Comparison of ENCODE assay signal across 15 cellular contexts in the genomic region with DNA sequence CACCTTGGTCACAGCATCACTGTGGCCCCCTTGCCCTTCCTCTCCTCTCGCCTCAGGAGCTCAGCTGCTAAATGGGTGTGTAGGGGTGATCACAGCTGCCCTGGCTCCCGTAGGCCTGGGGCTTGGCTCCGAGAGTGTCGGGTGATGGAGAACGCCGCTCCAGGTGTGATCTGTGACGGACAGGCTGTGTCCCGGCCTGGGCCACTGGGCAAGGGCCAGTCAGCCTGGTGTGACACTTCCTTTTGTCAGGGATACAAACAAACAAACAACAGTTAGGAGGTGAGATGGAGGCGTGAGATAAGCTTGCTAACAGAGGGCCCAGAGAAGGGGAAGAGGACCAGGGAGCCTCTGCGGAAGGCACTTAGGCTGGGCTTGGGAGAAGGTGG. TPM values are rescaled to one million over a fixed set of nuclear protein-coding genes. Genes with fewer than 3 reads are reported as not detected.
A peak's percentile ranks its signal among the peaks of the same experiment; 100 is the strongest.
DNase-seq lines count a peak whose midpoint lies in the region; ATAC-seq and TF ChIP-seq lines count a peak whose summit lies in the region.
"Had no signal": no experiment of that assay in that cellular context is flagged by ENCODE, and none has a peak within 500 bp of the region (broad histone marks: within the 10 kb centered on the region; RNA-seq: fewer than 3 reads in every experiment).

No MANE protein-coding gene starts in this region.

- H4K91ac ChIP-seq in mesenchymal stem cell (ENCODE audit: low read length) = peak overlapping the region; percentile 43

- H3K9me3 ChIP-seq in mesenchymal stem cell (ENCODE audit: control insufficient read depth, low read length) (no peaks in the 10 kb centered on the region), tibial artery (no peaks in the 10 kb centered on the region)
- H3K9me3 ChIP-seq in CD4-positive, alpha-beta memory T cell (ENCODE audit: control insufficient read depth in 1 of 2, low read length in 2 of 2) = no peaks in the 10 kb centered on the region

- no peaks in the 10 kb centered on the region for H3K36me3 Mint-ChIP-seq in activated CD4-positive, alpha-beta T cell treated with anti-CD3 and anti-CD28 coated beads, Interleukin-2, amount 10 ng/mL, durations not matched to agents 7 days and 5 days (ENCODE audit: low read depth)
- H3K36me3 Mint-ChIP-seq in central memory CD8-positive, alpha-beta T cell (ENCODE audit: insufficient read depth) = no peaks in the 10 kb centered on the region
- H3K36me3 Mint-ChIP-seq in CD4-positive, alpha-beta memory T cell = no peaks in the 10 kb centered on the region
- H3K36me3 Mint-ChIP-seq: IgD-negative memory B cell had no signal

- no peak overlapping the region for H3K4me3 Mint-ChIP-seq in activated CD4-positive, alpha-beta T cell treated with anti-CD3 and anti-CD28 coated beads, Interleukin-2, amount 10 ng/mL, durations not matched to agents 7 days and 5 days
- peak overlapping the region; percentile 64 for H3K4me3 Mint-ChIP-seq in central memory CD8-positive, alpha-beta T cell
- H3K4me3 Mint-ChIP-seq in CD4-positive, alpha-beta memory T cell = peak overlapping the region in 1 of 8 donors; percentile 49

- peak overlapping the region; percentile 50 for H3K27ac Mint-ChIP-seq in activated CD4-positive, alpha-beta T cell treated with anti-CD3 and anti-CD28 coated beads, Interleukin-2, amount 10 ng/mL, durations not matched to agents 7 days and 5 days
- peak overlapping the region; percentile 62 for H3K27ac Mint-ChIP-seq in central memory CD8-positive, alpha-beta T cell (ENCODE audit: low read depth)
- H3K27ac Mint-ChIP-seq in CD4-positive, alpha-beta memory T cell = peak overlapping the region in 2 of 7 donors; percentile 53 to 79
- H3K27ac Mint-ChIP-seq: IgD-negative memory B cell had no signal

- H2BK5ac ChIP-seq in mesenchymal stem cell (ENCODE audit: low read depth, low read length, poor library complexity, severe bottlenecking) = no peak overlapping the region

- no peak overlapping the region for H3K4ac ChIP-seq in mesenchymal stem cell (ENCODE audit: low read depth in 1 of 2, low read length in 2 of 2)

- ATAC-seq in central memory CD8-positive, alpha-beta T cell (replicated peaks; ENCODE audit: extremely low read depth, poor library complexity, severe bottlenecking) = no peak
- no peak for ATAC-seq in HG03442 (IDR thresholded peaks at IDR 0.05; ENCODE audit: unreplicated experiment)

- H3K4me1 ChIP-seq in mesenchymal stem cell (ENCODE audit: control insufficient read depth, insufficient read depth, low read depth, low read length) = peaks cover 83% of the 10 kb centered on the region
- peaks cover 0 to 31% (median 11%) of the 10 kb centered on the region in 4 donors for H3K4me1 ChIP-seq in tibial artery
- peaks cover 8% of the 10 kb centered on the region for H3K4me1 ChIP-seq in CD4-positive, alpha-beta memory T cell (ENCODE audit: insufficient read depth, low read length)

- no peak for DNase-seq in activated CD4-positive, alpha-beta T cell treated with anti-CD3 and anti-CD28 coated beads, Interleukin-2, amount 10 ng/mL, durations not matched to agents 7 days and 5 days
- DNase-seq in activated CD4-positive, alpha-beta T cell treated with anti-CD3 and anti-CD28 coated beads for 4 hours = no peak
- no peak for DNase-seq in central memory CD8-positive, alpha-beta T cell (ENCODE audit: low spot score in 2 of 2)
- DNase-seq in mesenchymal stem cell (no peak), tibial artery (no peak), AG08395 (ENCODE audit: low spot score) (no peak)
- no peak for DNase-seq in CD4-positive, alpha-beta memory T cell
- DNase-seq: COR-L47; foreskin fibroblast; NCI-H446 treated with DMSO at 0.1 percent for 48 hours; stimulated activated CD8-positive, alpha-beta memory T cell treated with anti-CD3 and anti-CD28 coated beads, Interleukin-4, amount 100 ng/mL, for 48 hours had no signal

- intact Hi-C loops in tibial artery (cut with DNase I; ENCODE audit: low total_unique reads) = no loop called here
- intact Hi-C loops in CD4-positive, alpha-beta memory T cell (cut with micrococcal nuclease) = no loop called here

- H3K4me1 Mint-ChIP-seq in activated CD4-positive, alpha-beta T cell treated with anti-CD3 and anti-CD28 coated beads, Interleukin-2, amount 10 ng/mL, durations not matched to agents 7 days and 5 days = peaks cover 21% of the 10 kb centered on the region
- H3K4me1 Mint-ChIP-seq in central memory CD8-positive, alpha-beta T cell = peaks cover 39% of the 10 kb centered on the region
- peaks cover 0 to 10% (median 4%) of the 10 kb centered on the region in 4 donors for H3K4me1 Mint-ChIP-seq in CD4-positive, alpha-beta memory T cell
- H3K4me1 Mint-ChIP-seq: IgD-negative memory B cell had no signal

- no peak overlapping the region for H3K18ac ChIP-seq in mesenchymal stem cell (ENCODE audit: low read depth in 1 of 2, low read length in 2 of 2)

- CTCF ChIA-PET in activated CD4-positive, alpha-beta T cell treated with anti-CD3 and anti-CD28 coated beads, Interleukin-2, amount 10 ng/mL, durations not matched to agents 7 days and 5 days (lab: Charles Lee) = interaction anchor here (1.0 to 2.5 kb wide), 6 partner anchors 13 to 71 kb away, joined by 3 to 7 read pairs (median 4); no protein-coding TSS in a partner anchor
- CTCF ChIA-PET in CD4-positive, alpha-beta memory T cell (lab: Charles Lee; ENCODE audit: partially characterized antibody) = interaction anchor here (1.1 kb wide), 1 partner anchor 54 kb away, joined by 4 read pairs; no protein-coding TSS in a partner anchor

- H2AFZ ChIP-seq in mesenchymal stem cell (ENCODE audit: low read depth, low read length) = no peak overlapping the region

- peaks cover 32% of the 10 kb centered on the region for H3K27me3 Mint-ChIP-seq in activated CD4-positive, alpha-beta T cell treated with anti-CD3 and anti-CD28 coated beads, Interleukin-2, amount 10 ng/mL, durations not matched to agents 7 days and 5 days
- H3K27me3 Mint-ChIP-seq in central memory CD8-positive, alpha-beta T cell = no peaks in the 10 kb centered on the region
- H3K27me3 Mint-ChIP-seq in CD4-positive, alpha-beta memory T cell = peaks cover 17 to 20% of the 10 kb centered on the region in 2 donors

- H3K23ac ChIP-seq in mesenchymal stem cell (ENCODE audit: low read length in 2 of 2) = no peak overlapping the region

- H3K36me3 ChIP-seq in mesenchymal stem cell (ENCODE audit: control insufficient read depth in 1 of 2, insufficient read depth in 2 of 2, low read depth in 1 of 2, low read length in 2 of 2) = peaks cover 0 to 15% of the 10 kb centered on the region in 2 experiments
- H3K36me3 ChIP-seq in tibial artery = no peaks in the 10 kb centered on the region
- H3K36me3 ChIP-seq in CD4-positive, alpha-beta memory T cell (ENCODE audit: insufficient read depth, low read length) = no peaks in the 10 kb centered on the region

- H4K8ac ChIP-seq in mesenchymal stem cell (ENCODE audit: low read length) = peak overlapping the region; percentile 57

- no peak for TF ChIP-seq CTCF in tibial artery (IDR thresholded peaks at IDR 0.05)

- peak overlapping the region in 1 of 2 experiments; percentile 13 for H3K14ac ChIP-seq in mesenchymal stem cell (ENCODE audit: low read length in 2 of 2)

- H2AK5ac ChIP-seq in mesenchymal stem cell (ENCODE audit: low read length, severe bottlenecking) = peak overlapping the region; percentile 80

- H3K27me3 ChIP-seq in mesenchymal stem cell (ENCODE audit: control insufficient read depth in 1 of 2, insufficient read depth in 1 of 2, low read length in 2 of 2) (no peaks in the 10 kb centered on the region), tibial artery (peaks cover 0 to 71% of the 10 kb centered on the region in 2 donors)
- H3K27me3 ChIP-seq in CD4-positive, alpha-beta memory T cell (ENCODE audit: insufficient read depth, low read length) = no peaks in the 10 kb centered on the region

- H2BK12ac ChIP-seq in mesenchymal stem cell (ENCODE audit: low read length in 2 of 2) = peak overlapping the region in 1 of 2 experiments; percentile 63

- no peak overlapping the region for H2BK120ac ChIP-seq in mesenchymal stem cell (ENCODE audit: low read depth, low read length)

- H3K4me3 ChIP-seq in mesenchymal stem cell (ENCODE audit: insufficient read depth in 1 of 2, low read depth in 1 of 2, low read length in 2 of 2) (peak overlapping the region; percentile 0 to 2), tibial artery (peak overlapping the region; percentile 28 to 38)
- no peak overlapping the region for H3K4me3 ChIP-seq in CD4-positive, alpha-beta memory T cell (ENCODE audit: low read length in 2 of 2)

- WGBS in mesenchymal stem cell = 50% methylated on average over 10 of the region's 10 CpGs

- H3K9me3 Mint-ChIP-seq in activated CD4-positive, alpha-beta T cell treated with anti-CD3 and anti-CD28 coated beads, Interleukin-2, amount 10 ng/mL, durations not matched to agents 7 days and 5 days = no peaks in the 10 kb centered on the region
- H3K9me3 Mint-ChIP-seq in central memory CD8-positive, alpha-beta T cell = no peaks in the 10 kb centered on the region
- no peaks in the 10 kb centered on the region for H3K9me3 Mint-ChIP-seq in CD4-positive, alpha-beta memory T cell
- H3K9me3 Mint-ChIP-seq: IgD-negative memory B cell had no signal

- H3K27ac ChIP-seq in mesenchymal stem cell (ENCODE audit: low read length, poor library complexity, severe bottlenecking) (no peak overlapping the region), tibial artery (no peak overlapping the region)
- no peak overlapping the region for H3K27ac ChIP-seq in CD4-positive, alpha-beta memory T cell (ENCODE audit: low read depth, low read length)

- H3K79me1 ChIP-seq in mesenchymal stem cell (replicated peaks; ENCODE audit: low read length, poor library complexity, severe bottlenecking) = peaks cover 12% of the 10 kb centered on the region

- POLR2A ChIA-PET in activated CD4-positive, alpha-beta T cell treated with anti-CD3 and anti-CD28 coated beads, Interleukin-2, amount 10 ng/mL, durations not matched to agents 7 days and 5 days (lab: Charles Lee) = no interaction called here
- POLR2A ChIA-PET in CD4-positive, alpha-beta memory T cell (lab: Charles Lee; ENCODE audit: partially characterized antibody) = no interaction called here

- peak overlapping the region; percentile 73 for H3K4me2 ChIP-seq in mesenchymal stem cell (ENCODE audit: low read length, poor library complexity, severe bottlenecking)

- H2BK15ac ChIP-seq in mesenchymal stem cell (ENCODE audit: low read depth, poor library complexity, severe bottlenecking) = no peak overlapping the region

- no peak overlapping the region for H3K9ac ChIP-seq in mesenchymal stem cell (ENCODE audit: low read length)

RNA-seq across cellular contexts. Expression of a gene that starts 2.0 kb away (rescaled TPM):
- 1 to 10 TPM; 2.2 to 2.9 TPM for total RNA-seq in activated CD4-positive, alpha-beta T cell treated with anti-CD3 and anti-CD28 coated beads, Interleukin-2, amount 10 ng/mL, durations not matched to agents 7 days and 5 days
- 4.0 TPM for polyA plus RNA-seq in mesenchymal stem cell (2013, experiment 1 of 2)
- polyA plus RNA-seq in mesenchymal stem cell (2013, experiment 2 of 2) = 4.4 TPM
- under 1 TPM; 0.33 to 0.41 TPM for total RNA-seq in CD4-positive, alpha-beta memory T cell
- under 1 TPM in 1 of 2 donors, not detected in 1; 0.53 TPM for polyA plus RNA-seq in CD4-positive, alpha-beta memory T cell
- total RNA-seq: OCI-LY7 had no signal

RNA-seq across cellular contexts. Expression of a gene that starts 37.7 kb away (rescaled TPM):
- not detected for total RNA-seq in activated CD4-positive, alpha-beta T cell treated with anti-CD3 and anti-CD28 coated beads, Interleukin-2, amount 10 ng/mL, durations not matched to agents 7 days and 5 days
- polyA plus RNA-seq in mesenchymal stem cell (2013, experiment 1 of 2) = not detected
- not detected for polyA plus RNA-seq in mesenchymal stem cell (2013, experiment 2 of 2)
- total RNA-seq in CD4-positive, alpha-beta memory T cell = not detected
- not detected for polyA plus RNA-seq in CD4-positive, alpha-beta memory T cell
- total RNA-seq: A172, OCI-LY7 had no signal
- polyA plus RNA-seq: IgD-negative memory B cell had no signal

Comparison
In these comparisons a context has a peak if more than half of its experiments do, and no peak if none do; other contexts are left out.
1. H3K4me3 ChIP-seq: peak in mesenchymal stem cell (2 of 2) and tibial artery (2 of 2); none in CD4-positive, alpha-beta memory T cell (0 of 2).